In the genomic region with DNA sequence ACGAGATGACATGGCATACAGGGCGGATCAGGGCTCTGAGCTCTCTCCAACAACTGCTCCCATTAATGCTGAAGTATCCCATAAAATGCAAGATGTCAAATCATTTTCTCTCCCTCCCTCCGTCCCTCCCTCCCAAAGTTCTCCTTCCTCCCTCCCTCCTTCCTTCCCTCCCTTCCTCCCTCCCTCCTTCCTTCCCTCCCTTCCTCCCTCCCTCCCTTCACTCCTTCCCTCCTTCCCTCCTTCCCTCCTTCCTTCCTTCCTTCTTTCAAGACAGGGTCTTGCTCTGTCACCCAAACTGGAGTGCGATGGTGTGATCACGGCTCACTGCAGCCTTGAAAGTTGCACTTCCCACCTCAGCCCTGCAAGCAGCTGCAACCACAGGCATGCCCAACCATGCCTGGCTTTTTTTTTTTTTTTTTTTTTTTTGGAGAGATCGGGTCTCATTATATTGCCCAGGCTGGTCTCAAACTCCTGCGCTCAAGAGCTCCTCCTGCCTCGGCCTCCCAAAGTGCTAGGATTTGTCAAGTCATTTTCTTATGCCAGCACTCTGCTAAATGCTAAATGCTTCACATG, we compare ENCODE assay signal across 16 cellular contexts. TPM values are rescaled to one million over a fixed set of nuclear protein-coding genes. Genes with fewer than 3 reads are reported as not detected.
DNase-seq lines count a peak whose midpoint lies in the region; ATAC-seq, FAIRE-seq and TF ChIP-seq lines count a peak whose summit lies in the region.
"Had no signal": no experiment of that assay in that cellular context is flagged by ENCODE, and none has a peak within 500 bp of the region (broad histone marks: within the 10 kb centered on the region; RNA-seq: fewer than 3 reads in every experiment).

No MANE protein-coding gene starts in this region.

- TF ChIP-seq EP300 in HepG2 (IDR thresholded peaks at IDR 0.05; ENCODE audit: low read depth in 2 of 2, low read length in 2 of 2) (no peak), HepG2 (CRISPR knock-in tag; IDR thresholded peaks at IDR 0.05; ENCODE audit: borderline replicate concordance) (no peak)

- no peak for TF ChIP-seq POLR2A in HepG2 (IDR thresholded peaks at IDR 0.05; ENCODE audit: insufficient read depth in 1 of 2, low read depth in 2 of 2, low read length in 2 of 2)
- TF ChIP-seq POLR2A in right lobe of liver (IDR thresholded peaks at IDR 0.05), result no peak
- TF ChIP-seq POLR2A in vagina (IDR thresholded peaks at IDR 0.05), result no peak

- H3K4me2 ChIP-seq in HepG2 (ENCODE audit: low read depth, low read length) (no peak overlapping the region), keratinocyte (ENCODE audit: control insufficient read depth, extremely low read depth, insufficient read depth, low read depth, low read length) (peak overlapping the region; percentile 1)

- no peak for TF ChIP-seq RAD21 in HepG2 (CRISPR knock-in tag; IDR thresholded peaks at IDR 0.05)

- no peak for FAIRE-seq in HepG2 (lab: Jason Lieb, UNC)
- FAIRE-seq in keratinocyte (lab: Jason Lieb, UNC), result peak; percentile 75

- BruUV-seq in HepG2 (replicated peaks; lab: Mats Ljungman, UMichigan), result no TSS peak

- peaks cover 76% of the 10 kb centered on the region for H3K4me1 ChIP-seq in HepG2 (ENCODE audit: insufficient read depth, low read length)
- H3K4me1 ChIP-seq in right lobe of liver, result no peaks in the 10 kb centered on the region
- H3K4me1 ChIP-seq in keratinocyte (ENCODE audit: control insufficient read depth, extremely low read depth, insufficient read depth, low read length), result peaks cover 25% of the 10 kb centered on the region
- peaks cover 22% of the 10 kb centered on the region for H3K4me1 ChIP-seq in vagina
- H3K4me1 ChIP-seq: HAP-1 had no signal

- H3K9me1 ChIP-seq in keratinocyte (ENCODE audit: control insufficient read depth, extremely low read depth, insufficient read depth, low read length), result no peaks in the 10 kb centered on the region

- TF ChIP-seq CTCF in HepG2 (CRISPR knock-in tag; IDR thresholded peaks at IDR 0.05) (no peak), right lobe of liver (IDR thresholded peaks at IDR 0.05) (no peak), keratinocyte (optimal IDR thresholded peaks at IDR 0.05 in 1 of 3, IDR thresholded peaks at IDR 0.05 in 1 of 3, conservative IDR thresholded peaks at IDR 0.05 in 1 of 3; ENCODE audit: extremely low read depth in 1 of 3, insufficient read depth in 2 of 3, low read length in 3 of 3) (no peak), vagina (IDR thresholded peaks at IDR 0.05) (no peak)

- H3K79me2 ChIP-seq in HepG2 (ENCODE audit: insufficient read depth, low read length) (no peaks in the 10 kb centered on the region), keratinocyte (ENCODE audit: control insufficient read depth, insufficient read depth, low read length) (no peaks in the 10 kb centered on the region)

- no peak for DNase-seq in HepG2 (ENCODE audit: low spot score)
- DNase-seq in right lobe of liver, result no peak
- peak; percentile 32 for DNase-seq in RPMI8226
- no peak for DNase-seq in keratinocyte (ENCODE audit: low read depth, low spot score)
- DNase-seq in vagina (ENCODE audit: extremely low spot score in 2 of 2), result no peak
- DNase-seq in NCI-H1048 (lab: John Stamatoyannopoulos, UW), result no peak
- no peak for DNase-seq in KG1 (lab: John Stamatoyannopoulos, UW)
- DNase-seq: activated CD8-positive, alpha-beta memory T cell treated with anti-CD3 and anti-CD28 coated beads for 24 hours; activated gamma-delta T cell; body of pancreas; Karpas-422; NCI-H226; stimulated activated CD4-positive, alpha-beta T cell treated with anti-CD3 and anti-CD28 coated beads, Interleukin-12 subunit alpha, Interleukin-12 subunit beta, amount 100 ng/mL, for 4 hours had no signal

- H3K4me3 ChIP-seq in HepG2 (replicated peaks in 1 of 3; ENCODE audit: insufficient read depth in 1 of 3, low read depth in 2 of 3, low read length in 3 of 3) (no peak overlapping the region), right lobe of liver (no peak overlapping the region), keratinocyte (ENCODE audit: control insufficient read depth in 2 of 3, extremely low read depth in 1 of 3, insufficient read depth in 2 of 3, low read depth in 1 of 3, low read length in 3 of 3) (no peak overlapping the region), vagina (no peak overlapping the region)
- H3K4me3 ChIP-seq: body of pancreas, HAP-1, lung had no signal

- ATAC-seq in HepG2, result no peak
- ATAC-seq in right lobe of liver, result no peak
- ATAC-seq in HG03432 (IDR thresholded peaks at IDR 0.05; ENCODE audit: unreplicated experiment), result no peak
- ATAC-seq: body of pancreas had no signal

- WGBS in HepG2 (ENCODE audit: low lambda C conversion rate), result 64% methylated on average over 8 of the region's 8 CpGs
- WGBS in right lobe of liver (ENCODE audit: insufficient coverage, low coverage, low lambda C conversion rate, missing lambda C conversion rate), result 79% methylated on average over 8 of the region's 8 CpGs

- intact Hi-C loops in HepG2 (cut with micrococcal nuclease; ENCODE audit: unreplicated experiment) (no loop called here), right lobe of liver (cut with DNase I) (no loop called here), vagina (cut with DNase I) (no loop called here)

- H3K27me3 ChIP-seq in HepG2 (ENCODE audit: control insufficient read depth in 1 of 2, insufficient read depth in 2 of 2, low read length in 2 of 2), result no peaks in the 10 kb centered on the region; a peak in 1 of 5 replicates
- no peaks in the 10 kb centered on the region for H3K27me3 ChIP-seq in right lobe of liver
- H3K27me3 ChIP-seq in keratinocyte (ENCODE audit: control insufficient read depth, extremely low read depth, insufficient read depth, low read length), result no peaks in the 10 kb centered on the region
- H3K27me3 ChIP-seq in vagina, result no peaks in the 10 kb centered on the region
- H3K27me3 ChIP-seq: body of pancreas had no signal

- dilution Hi-C loops in keratinocyte (cut with MboI; ENCODE audit: extremely low pct_ligation_motif_present, low sequenced_read_pairs), result no loop called here

- in situ Hi-C loops in HepG2 (cut with HindIII; ENCODE audit: extremely low pct_ligation_motif_present, low pct_unique_long_range_greater_than_20kb), result no loop called here

- H2AFZ ChIP-seq in HepG2 (ENCODE audit: low read length) (no peak overlapping the region), keratinocyte (ENCODE audit: control insufficient read depth, low read length) (peak overlapping the region; percentile 47)

- H3K9me3 ChIP-seq in HepG2 (ENCODE audit: low read length) (no peaks in the 10 kb centered on the region), right lobe of liver (no peaks in the 10 kb centered on the region), keratinocyte (ENCODE audit: control insufficient read depth, low read depth, low read length) (no peaks in the 10 kb centered on the region), vagina (no peaks in the 10 kb centered on the region)
- H3K9me3 ChIP-seq: body of pancreas, HAP-1 had no signal

- CTCF ChIA-PET in HepG2 (lab: Yijun Ruan, JAX; ENCODE audit: low intra/inter-chr PET ratio, low total read pairs), result no interaction called here

- H3K36me3 ChIP-seq in HepG2 (replicated peaks in 1 of 2; ENCODE audit: control insufficient read depth in 1 of 2, insufficient read depth in 2 of 2, low read length in 2 of 2), result no peaks in the 10 kb centered on the region
- H3K36me3 ChIP-seq in right lobe of liver, result no peaks in the 10 kb centered on the region
- H3K36me3 ChIP-seq in keratinocyte (ENCODE audit: control insufficient read depth in 2 of 2, extremely low read depth in 1 of 2, insufficient read depth in 2 of 2, low read length in 2 of 2), result no peaks in the 10 kb centered on the region
- H3K36me3 ChIP-seq in vagina, result no peaks in the 10 kb centered on the region
- H3K36me3 ChIP-seq: HAP-1 had no signal

- H3K27ac ChIP-seq in HepG2 (ENCODE audit: extremely low read length, insufficient read depth, low read length) (no peak overlapping the region), right lobe of liver (no peak overlapping the region), keratinocyte (ENCODE audit: control insufficient read depth, insufficient read depth, low read length) (no peak overlapping the region), vagina (peak overlapping the region; percentile 11)
- H3K27ac ChIP-seq: body of pancreas had no signal

- H3K9ac ChIP-seq in HepG2 (ENCODE audit: insufficient read depth, low read depth, low read length), result no peak overlapping the region
- no peak overlapping the region for H3K9ac ChIP-seq in keratinocyte (ENCODE audit: control insufficient read depth, extremely low read depth, insufficient read depth, low read length)

- no peaks in the 10 kb centered on the region for H4K20me1 ChIP-seq in HepG2 (ENCODE audit: insufficient read depth, low read length)
- H4K20me1 ChIP-seq in keratinocyte (ENCODE audit: control insufficient read depth, extremely low read depth, insufficient read depth, low read length), result no peaks in the 10 kb centered on the region

- POLR2A ChIA-PET in HepG2 (lab: Yijun Ruan, JAX), result interaction anchor here (0.6 kb wide), 1 partner anchor 10 kb away, joined by 3 read pairs; no protein-coding TSS in a partner anchor

RNA-seq across cellular contexts. Expression of gene TXN2, which starts 38.2 kb away (rescaled TPM):
- 41.4 and 61.4 TPM in 2 replicates for total RNA-seq in HepG2 (2016; rRNA removed; fragmentation: Illumina TruSeq; extraction: Trizol)
- total RNA-seq in HepG2 (2016; cell fraction: cytosol; rRNA removed; fragmentation: Illumina TruSeq; extraction: Trizol; ENCODE audit: low read depth), result 25.1 and 26.3 TPM in 2 replicates
- 43.5 and 58.4 TPM in 2 replicates for total RNA-seq in HepG2 (2016; cell fraction: insoluble cytoplasmic fraction; rRNA removed; fragmentation: Illumina TruSeq; extraction: Trizol)
- total RNA-seq in HepG2 (2016; cell fraction: membrane; rRNA removed; fragmentation: Illumina TruSeq; extraction: Trizol), result 41.6 and 41.7 TPM in 2 replicates
- total RNA-seq in HepG2 (2016; cell fraction: nucleus; rRNA removed; fragmentation: Illumina TruSeq; extraction: Trizol), result 22.3 and 24.9 TPM in 2 replicates
- 109 and 110 TPM in 2 replicates for polyA plus RNA-seq in HepG2 (2011; rRNA removed)
- 154 and 163 TPM in 2 replicates for polyA plus RNA-seq in HepG2 (2011; cell fraction: cytosol; rRNA removed)
- polyA plus RNA-seq in HepG2 (2011; cell fraction: nucleus; rRNA removed), result 73.0 and 74.6 TPM in 2 replicates
- 58.3 and 59.9 TPM in 2 replicates for polyA plus RNA-seq in HepG2 (2012)
- 60.8 and 72.4 TPM in 2 replicates for polyA plus RNA-seq in HepG2 (2016; cell fraction: cytosol; fragmentation: Illumina TruSeq; extraction: Trizol; ENCODE audit: low read depth)
- 152 and 166 TPM in 2 replicates for polyA plus RNA-seq in HepG2 (2016; cell fraction: insoluble cytoplasmic fraction; fragmentation: Illumina TruSeq; extraction: Trizol; ENCODE audit: low read depth)
- 76.6 and 79.8 TPM in 2 replicates for polyA plus RNA-seq in HepG2 (2016; cell fraction: membrane; fragmentation: Illumina TruSeq; extraction: Trizol; ENCODE audit: low read depth)
- 71.7 and 73.1 TPM in 2 replicates for polyA plus RNA-seq in HepG2 (2016; cell fraction: nucleus; fragmentation: Illumina TruSeq; extraction: Trizol; ENCODE audit: insufficient read depth, low read depth)
- polyA minus RNA-seq in HepG2 (2011; rRNA and poly(A)+ RNA removed; ENCODE audit: low replicate concordance), result 73.8 and 91.5 TPM in 2 replicates
- polyA minus RNA-seq in HepG2 (2011; cell fraction: cytosol; rRNA and poly(A)+ RNA removed), result 34.7 and 35.7 TPM in 2 replicates
- polyA minus RNA-seq in HepG2 (2011; cell fraction: nucleus; rRNA and poly(A)+ RNA removed), result 19.7 and 25.7 TPM in 2 replicates
- 10 to 100 TPM; 56.0 to 94.8 (median 67.2) TPM for total RNA-seq in right lobe of liver
- polyA plus RNA-seq in keratinocyte, result 92.5 to 99.2 TPM (median 95.9 TPM) in 3 replicates
- polyA plus RNA-seq in keratinocyte (2011; ENCODE audit: low read depth), result 28.6 TPM
- 93.8 and 123 TPM in 2 replicates for polyA plus RNA-seq in keratinocyte (2011; cell fraction: cytosol; rRNA removed)
- polyA plus RNA-seq in keratinocyte (2011; cell fraction: nucleus; rRNA removed), result 58.4 and 68.3 TPM in 2 replicates
- polyA plus RNA-seq in keratinocyte (2012; ENCODE audit: low replicate concordance), result 40.9 and 62.6 TPM in 2 replicates
- polyA minus RNA-seq in keratinocyte, result 62.9 to 78.3 TPM (median 72.1 TPM) in 3 replicates
- 57.2 TPM for polyA minus RNA-seq in keratinocyte (2011; cell fraction: cytosol; rRNA and poly(A)+ RNA removed)
- polyA minus RNA-seq in keratinocyte (2011; cell fraction: nucleus; rRNA and poly(A)+ RNA removed), result 16.5 and 17.5 TPM in 2 replicates
- total RNA-seq in vagina, result 46.9 TPM

RNA-seq across cellular contexts. Expression of gene MYH9, which starts 55.5 kb away (rescaled TPM):
- 98.5 and 125 TPM in 2 replicates for total RNA-seq in HepG2 (2016; rRNA removed; fragmentation: Illumina TruSeq; extraction: Trizol)
- 28.5 and 28.7 TPM in 2 replicates for total RNA-seq in HepG2 (2016; cell fraction: cytosol; rRNA removed; fragmentation: Illumina TruSeq; extraction: Trizol; ENCODE audit: low read depth)
- 92.9 and 102 TPM in 2 replicates for total RNA-seq in HepG2 (2016; cell fraction: insoluble cytoplasmic fraction; rRNA removed; fragmentation: Illumina TruSeq; extraction: Trizol)
- total RNA-seq in HepG2 (2016; cell fraction: membrane; rRNA removed; fragmentation: Illumina TruSeq; extraction: Trizol), result 39.3 and 47.1 TPM in 2 replicates
- 73.0 and 81.6 TPM in 2 replicates for total RNA-seq in HepG2 (2016; cell fraction: nucleus; rRNA removed; fragmentation: Illumina TruSeq; extraction: Trizol)
- 50.7 and 60.6 TPM in 2 replicates for polyA plus RNA-seq in HepG2 (2011; rRNA removed)
- 31.6 and 39.3 TPM in 2 replicates for polyA plus RNA-seq in HepG2 (2011; cell fraction: cytosol; rRNA removed)
- 68.4 and 91.3 TPM in 2 replicates for polyA plus RNA-seq in HepG2 (2011; cell fraction: nucleus; rRNA removed)
- 88.3 and 93.4 TPM in 2 replicates for polyA plus RNA-seq in HepG2 (2012)
- polyA plus RNA-seq in HepG2 (2016; cell fraction: cytosol; fragmentation: Illumina TruSeq; extraction: Trizol; ENCODE audit: low read depth), result 3.6 and 4.2 TPM in 2 replicates
- polyA plus RNA-seq in HepG2 (2016; cell fraction: insoluble cytoplasmic fraction; fragmentation: Illumina TruSeq; extraction: Trizol; ENCODE audit: low read depth), result 72.0 and 110 TPM in 2 replicates
- 8.1 and 11.6 TPM in 2 replicates for polyA plus RNA-seq in HepG2 (2016; cell fraction: membrane; fragmentation: Illumina TruSeq; extraction: Trizol; ENCODE audit: low read depth)
- 106 and 113 TPM in 2 replicates for polyA plus RNA-seq in HepG2 (2016; cell fraction: nucleus; fragmentation: Illumina TruSeq; extraction: Trizol; ENCODE audit: insufficient read depth, low read depth)
- 124 and 180 TPM in 2 replicates for polyA minus RNA-seq in HepG2 (2011; rRNA and poly(A)+ RNA removed; ENCODE audit: low replicate concordance)
- 125 and 176 TPM in 2 replicates for polyA minus RNA-seq in HepG2 (2011; cell fraction: cytosol; rRNA and poly(A)+ RNA removed)
- 61.9 and 97.5 TPM in 2 replicates for polyA minus RNA-seq in HepG2 (2011; cell fraction: nucleus; rRNA and poly(A)+ RNA removed)
- 100 to 1,000 TPM; 168 to 435 (median 222) TPM for total RNA-seq in right lobe of liver
- 277 to 489 TPM (median 351 TPM) in 3 replicates for polyA plus RNA-seq in keratinocyte
- 526 TPM for polyA plus RNA-seq in keratinocyte (2011; ENCODE audit: low read depth)
- 357 and 388 TPM in 2 replicates for polyA plus RNA-seq in keratinocyte (2011; cell fraction: cytosol; rRNA removed)
- 864 and 995 TPM in 2 replicates for polyA plus RNA-seq in keratinocyte (2011; cell fraction: nucleus; rRNA removed)
- polyA plus RNA-seq in keratinocyte (2012; ENCODE audit: low replicate concordance), result 168 and 903 TPM in 2 replicates
- polyA minus RNA-seq in keratinocyte, result 752 to 1,882 TPM (median 1,066 TPM) in 3 replicates
- 461 TPM for polyA minus RNA-seq in keratinocyte (2011; cell fraction: cytosol; rRNA and poly(A)+ RNA removed)
- 623 and 1,627 TPM in 2 replicates for polyA minus RNA-seq in keratinocyte (2011; cell fraction: nucleus; rRNA and poly(A)+ RNA removed)
- total RNA-seq in vagina, result 333 TPM
